Comparison of ENCODE assay signal across 8 cellular contexts in genomic region chr6:27132532-27133280, GRCh38.
DNase-seq lines count a peak whose midpoint lies in the region; ATAC-seq lines count a peak whose summit lies in the region.

No MANE protein-coding gene starts in this region.

- in situ Hi-C loops in Caki2 (cut with HindIII; ENCODE audit: low pct_unique_long_range_greater_than_20kb, low sequenced_read_pairs), result no loop called here

- peak overlapping the region; percentile 92 for H3K27ac ChIP-seq in epithelial cell of prostate

- ATAC-seq in GM21423 (IDR thresholded peaks at IDR 0.05; ENCODE audit: unreplicated experiment), result peak; percentile 75

- DNase-seq in Caki2 (ENCODE audit: low read depth) (peak; percentile 100), HUDEP-2 (lab: John Stamatoyannopoulos, UW; ENCODE audit: unreplicated experiment in 76 of 76) (peak; percentile 87 to 100 (median 99)), NOMO-1 treated with dmso at 0.1 percent for 144 hours (lab: John Stamatoyannopoulos, UW; ENCODE audit: unreplicated experiment) (peak; percentile 94), epithelial cell of prostate (ENCODE audit: low read depth, low spot score) (peak; percentile 99), middle frontal gyrus (ENCODE audit: extremely low spot score, low spot score) (peak; percentile 83)
- DNase-seq in activated CD8-positive, alpha-beta memory T cell treated with anti-CD3 and anti-CD28 coated beads, Interleukin-2, amount 50 U/mL, for 24 hours (ENCODE audit: extremely low read depth), result peak; percentile 80
- DNase-seq in stimulated activated CD8-positive, alpha-beta memory T cell treated with anti-CD3 and anti-CD28 coated beads, Interleukin-2, amount 100 ng/mL, for 48 hours (ENCODE audit: low read depth in 2 of 2), result peak; percentile 70 to 79

Comparison
In these comparisons a context has a peak if more than half of its experiments do, and no peak if none do; other contexts are left out.
1. Peak in every context shown above with its lines: DNase-seq, ATAC-seq and H3K27ac ChIP-seq.